Comparison of ENCODE assay signal across 8 cellular contexts in genomic region chr5:52657231-52657645, GRCh38.
DNase-seq lines count a peak whose midpoint lies in the region; ATAC-seq, FAIRE-seq and TF ChIP-seq lines count a peak whose summit lies in the region.

No MANE protein-coding gene starts in this region.

- ATAC-seq in HG02798 (IDR thresholded peaks at IDR 0.05; ENCODE audit: poor library complexity, unreplicated experiment) (peak; percentile 53), HG03045 (IDR thresholded peaks at IDR 0.05; ENCODE audit: unreplicated experiment) (no peak), GM18505 (IDR thresholded peaks at IDR 0.05; ENCODE audit: unreplicated experiment) (no peak)

- TF ChIP-seq CTCF in mesothelial cell of epicardium (IDR thresholded peaks at IDR 0.05; ENCODE audit: unreplicated experiment): peak; percentile 78

- H3K9me3 Mint-ChIP-seq in mesothelial cell of epicardium: no peaks in the 10 kb centered on the region

- no peak overlapping the region for H3K4me3 Mint-ChIP-seq in mesothelial cell of epicardium

- peaks cover 3% of the 10 kb centered on the region for H3K27me3 Mint-ChIP-seq in mesothelial cell of epicardium (ENCODE audit: low read depth)

- peaks cover 8% of the 10 kb centered on the region for H3K4me1 Mint-ChIP-seq in mesothelial cell of epicardium

- no peaks in the 10 kb centered on the region for H3K36me3 Mint-ChIP-seq in mesothelial cell of epicardium

- DNase-seq in DMS 273 treated with DMSO at 0.1 percent for 48 hours (lab: John Stamatoyannopoulos, UW): peak; percentile 25
- peak; percentile 48 for DNase-seq in NCI-H460 (ENCODE audit: extremely low read depth, low read depth)
- DNase-seq in cerebellum (ENCODE audit: low spot score): peak; percentile 10
- DNase-seq in mesothelial cell of epicardium (ENCODE audit: low spot score in 2 of 2, unreplicated experiment in 2 of 2): no peak
- no peak for DNase-seq in GM12892 (ENCODE audit: insufficient read length)

- no peak for FAIRE-seq in GM12892 (lab: Jason Lieb, UNC)

- TF ChIP-seq POLR2A in GM12892 (IDR thresholded peaks at IDR 0.05; ENCODE audit: low read depth, low read length): no peak
- TF ChIP-seq POLR2A in GM18505 (IDR thresholded peaks at IDR 0.05; ENCODE audit: borderline replicate concordance, extremely low read depth, insufficient read depth, insufficient read length): no peak

- H3K27ac Mint-ChIP-seq in mesothelial cell of epicardium: no peak overlapping the region

Comparison
In these comparisons a context has a peak if more than half of its experiments do, and no peak if none do; other contexts are left out.
1. DNase-seq: peak in DMS 273 treated with DMSO at 0.1 percent for 48 hours (single experiment), NCI-H460 (single experiment) and cerebellum (single experiment); none in mesothelial cell of epicardium (0 of 2) and GM12892 (single experiment).